ENCODE assay signal across 2 cellular contexts in the genomic region with DNA sequence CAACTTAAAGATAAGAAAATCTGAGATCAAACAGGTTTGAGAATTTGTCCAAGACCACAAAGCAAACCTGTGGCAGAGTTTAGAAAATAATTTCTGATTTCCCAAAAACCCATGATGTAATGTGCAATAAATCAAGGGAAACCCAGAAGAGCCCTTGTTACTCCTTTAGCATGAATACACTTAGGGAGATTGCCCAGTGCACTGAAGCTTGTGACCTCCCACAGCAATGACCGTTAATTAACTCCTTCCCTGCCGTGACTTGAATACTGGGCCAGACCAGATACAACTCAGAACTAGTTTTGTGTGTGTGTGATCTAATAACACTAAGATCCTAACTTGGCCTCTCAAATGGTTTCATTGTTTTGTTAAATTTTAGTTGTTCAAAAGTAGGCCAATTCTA.
TF ChIP-seq lines count a peak whose summit lies in the region.

No MANE protein-coding gene starts in this region.

TF ChIP-seq in HCT116, 20 proteins besides CTCF, POLR2A, EP300 and RAD21:
- TF ChIP-seq SIN3A (IDR thresholded peaks at IDR 0.05; ENCODE audit: low read depth) (no peak), EZH2 (IDR thresholded peaks at IDR 0.05) (no peak), ATF3 (IDR thresholded peaks at IDR 0.05) (no peak), EGR1 (IDR thresholded peaks at IDR 0.05; ENCODE audit: low read depth) (no peak), SP1 (IDR thresholded peaks at IDR 0.05; ENCODE audit: low read depth) (no peak)
- TF ChIP-seq, protein P1, sequence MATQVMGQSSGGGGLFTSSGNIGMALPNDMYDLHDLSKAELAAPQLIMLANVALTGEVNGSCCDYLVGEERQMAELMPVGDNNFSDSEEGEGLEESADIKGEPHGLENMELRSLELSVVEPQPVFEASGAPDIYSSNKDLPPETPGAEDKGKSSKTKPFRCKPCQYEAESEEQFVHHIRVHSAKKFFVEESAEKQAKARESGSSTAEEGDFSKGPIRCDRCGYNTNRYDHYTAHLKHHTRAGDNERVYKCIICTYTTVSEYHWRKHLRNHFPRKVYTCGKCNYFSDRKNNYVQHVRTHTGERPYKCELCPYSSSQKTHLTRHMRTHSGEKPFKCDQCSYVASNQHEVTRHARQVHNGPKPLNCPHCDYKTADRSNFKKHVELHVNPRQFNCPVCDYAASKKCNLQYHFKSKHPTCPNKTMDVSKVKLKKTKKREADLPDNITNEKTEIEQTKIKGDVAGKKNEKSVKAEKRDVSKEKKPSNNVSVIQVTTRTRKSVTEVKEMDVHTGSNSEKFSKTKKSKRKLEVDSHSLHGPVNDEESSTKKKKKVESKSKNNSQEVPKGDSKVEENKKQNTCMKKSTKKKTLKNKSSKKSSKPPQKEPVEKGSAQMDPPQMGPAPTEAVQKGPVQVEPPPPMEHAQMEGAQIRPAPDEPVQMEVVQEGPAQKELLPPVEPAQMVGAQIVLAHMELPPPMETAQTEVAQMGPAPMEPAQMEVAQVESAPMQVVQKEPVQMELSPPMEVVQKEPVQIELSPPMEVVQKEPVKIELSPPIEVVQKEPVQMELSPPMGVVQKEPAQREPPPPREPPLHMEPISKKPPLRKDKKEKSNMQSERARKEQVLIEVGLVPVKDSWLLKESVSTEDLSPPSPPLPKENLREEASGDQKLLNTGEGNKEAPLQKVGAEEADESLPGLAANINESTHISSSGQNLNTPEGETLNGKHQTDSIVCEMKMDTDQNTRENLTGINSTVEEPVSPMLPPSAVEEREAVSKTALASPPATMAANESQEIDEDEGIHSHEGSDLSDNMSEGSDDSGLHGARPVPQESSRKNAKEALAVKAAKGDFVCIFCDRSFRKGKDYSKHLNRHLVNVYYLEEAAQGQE (IDR thresholded peaks at IDR 0.05; ENCODE audit: low read depth), result no peak

TF ChIP-seq in K562, 482 proteins besides CTCF, POLR2A, EP300 and RAD21 (continues in another document):
- TF ChIP-seq KAT7 (CRISPR knock-in tag; IDR thresholded peaks at IDR 0.05; ENCODE audit: borderline replicate concordance), result no peak
- TF ChIP-seq, protein P2, sequence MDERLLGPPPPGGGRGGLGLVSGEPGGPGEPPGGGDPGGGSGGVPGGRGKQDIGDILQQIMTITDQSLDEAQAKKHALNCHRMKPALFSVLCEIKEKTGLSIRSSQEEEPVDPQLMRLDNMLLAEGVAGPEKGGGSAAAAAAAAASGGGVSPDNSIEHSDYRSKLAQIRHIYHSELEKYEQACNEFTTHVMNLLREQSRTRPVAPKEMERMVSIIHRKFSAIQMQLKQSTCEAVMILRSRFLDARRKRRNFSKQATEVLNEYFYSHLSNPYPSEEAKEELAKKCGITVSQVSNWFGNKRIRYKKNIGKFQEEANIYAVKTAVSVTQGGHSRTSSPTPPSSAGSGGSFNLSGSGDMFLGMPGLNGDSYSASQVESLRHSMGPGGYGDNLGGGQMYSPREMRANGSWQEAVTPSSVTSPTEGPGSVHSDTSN (CRISPR knock-in tag; IDR thresholded peaks at IDR 0.05; ENCODE audit: low read depth), result no peak
- TF ChIP-seq, protein P2 (tag; conservative IDR thresholded peaks at IDR 0.05; ENCODE audit: low read depth), result peak; percentile 84
- TF ChIP-seq FOXJ3 (CRISPR knock-in tag; IDR thresholded peaks at IDR 0.05), result no peak
- no peak for TF ChIP-seq ZNF324 (CRISPR knock-in tag; IDR thresholded peaks at IDR 0.05)
- 0 out of 2 replicates have a peak, but pooled peaks have one; percentile 21 for TF ChIP-seq CC2D1A (IDR thresholded peaks at IDR 0.05)
- no peak for TF ChIP-seq SMAD3 (CRISPR knock-in tag; conservative IDR thresholded peaks at IDR 0.05)
- TF ChIP-seq, protein P3, sequence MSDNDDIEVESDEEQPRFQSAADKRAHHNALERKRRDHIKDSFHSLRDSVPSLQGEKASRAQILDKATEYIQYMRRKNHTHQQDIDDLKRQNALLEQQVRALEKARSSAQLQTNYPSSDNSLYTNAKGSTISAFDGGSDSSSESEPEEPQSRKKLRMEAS (CRISPR knock-in tag; IDR thresholded peaks at IDR 0.05), result no peak
- no peak for TF ChIP-seq HES1 (IDR thresholded peaks at IDR 0.05; ENCODE audit: low read depth)
- TF ChIP-seq CEBPB (tag; IDR thresholded peaks at IDR 0.05), result peak; percentile 14; the same call in 1 of the 2 replicates
- 0 out of 2 replicates have a peak, but pooled peaks have one; percentile 19 for TF ChIP-seq L3MBTL2 (IDR thresholded peaks at IDR 0.05)
- no peak for TF ChIP-seq ILK (tag; IDR thresholded peaks at IDR 0.05; ENCODE audit: borderline replicate concordance, low read depth)
- TF ChIP-seq DACH1 (IDR thresholded peaks at IDR 0.05; ENCODE audit: partially characterized antibody), result no peak
- TF ChIP-seq, protein P4, sequence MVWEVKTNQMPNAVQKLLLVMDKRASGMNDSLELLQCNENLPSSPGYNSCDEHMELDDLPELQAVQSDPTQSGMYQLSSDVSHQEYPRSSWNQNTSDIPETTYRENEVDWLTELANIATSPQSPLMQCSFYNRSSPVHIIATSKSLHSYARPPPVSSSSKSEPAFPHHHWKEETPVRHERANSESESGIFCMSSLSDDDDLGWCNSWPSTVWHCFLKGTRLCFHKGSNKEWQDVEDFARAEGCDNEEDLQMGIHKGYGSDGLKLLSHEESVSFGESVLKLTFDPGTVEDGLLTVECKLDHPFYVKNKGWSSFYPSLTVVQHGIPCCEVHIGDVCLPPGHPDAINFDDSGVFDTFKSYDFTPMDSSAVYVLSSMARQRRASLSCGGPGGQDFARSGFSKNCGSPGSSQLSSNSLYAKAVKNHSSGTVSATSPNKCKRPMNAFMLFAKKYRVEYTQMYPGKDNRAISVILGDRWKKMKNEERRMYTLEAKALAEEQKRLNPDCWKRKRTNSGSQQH (CRISPR knock-in tag; IDR thresholded peaks at IDR 0.05), result no peak
- TF ChIP-seq NBN (IDR thresholded peaks at IDR 0.05; ENCODE audit: low read depth), result no peak
- TF ChIP-seq ATF7 (IDR thresholded peaks at IDR 0.05), result peak; percentile 72
- TF ChIP-seq ZNF184 (CRISPR knock-in tag; IDR thresholded peaks at IDR 0.05), result no peak
- TF ChIP-seq HNRNPLL (IDR thresholded peaks at IDR 0.05; ENCODE audit: low read depth, low read length, poor library complexity, severe bottlenecking), result peak; percentile 23
- no peak for TF ChIP-seq ZHX1 (conservative IDR thresholded peaks at IDR 0.05; ENCODE audit: low read length)
- TF ChIP-seq, protein P5, sequence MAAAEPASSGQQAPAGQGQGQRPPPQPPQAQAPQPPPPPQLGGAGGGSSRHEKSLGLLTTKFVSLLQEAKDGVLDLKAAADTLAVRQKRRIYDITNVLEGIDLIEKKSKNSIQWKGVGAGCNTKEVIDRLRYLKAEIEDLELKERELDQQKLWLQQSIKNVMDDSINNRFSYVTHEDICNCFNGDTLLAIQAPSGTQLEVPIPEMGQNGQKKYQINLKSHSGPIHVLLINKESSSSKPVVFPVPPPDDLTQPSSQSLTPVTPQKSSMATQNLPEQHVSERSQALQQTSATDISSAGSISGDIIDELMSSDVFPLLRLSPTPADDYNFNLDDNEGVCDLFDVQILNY (CRISPR knock-in tag; IDR thresholded peaks at IDR 0.05), result no peak
- TF ChIP-seq, protein P6, sequence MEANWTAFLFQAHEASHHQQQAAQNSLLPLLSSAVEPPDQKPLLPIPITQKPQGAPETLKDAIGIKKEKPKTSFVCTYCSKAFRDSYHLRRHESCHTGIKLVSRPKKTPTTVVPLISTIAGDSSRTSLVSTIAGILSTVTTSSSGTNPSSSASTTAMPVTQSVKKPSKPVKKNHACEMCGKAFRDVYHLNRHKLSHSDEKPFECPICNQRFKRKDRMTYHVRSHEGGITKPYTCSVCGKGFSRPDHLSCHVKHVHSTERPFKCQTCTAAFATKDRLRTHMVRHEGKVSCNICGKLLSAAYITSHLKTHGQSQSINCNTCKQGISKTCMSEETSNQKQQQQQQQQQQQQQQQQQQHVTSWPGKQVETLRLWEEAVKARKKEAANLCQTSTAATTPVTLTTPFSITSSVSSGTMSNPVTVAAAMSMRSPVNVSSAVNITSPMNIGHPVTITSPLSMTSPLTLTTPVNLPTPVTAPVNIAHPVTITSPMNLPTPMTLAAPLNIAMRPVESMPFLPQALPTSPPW (CRISPR knock-in tag; IDR thresholded peaks at IDR 0.05), result no peak
- no peak for TF ChIP-seq JUN (IDR thresholded peaks at IDR 0.05; ENCODE audit: borderline replicate concordance, low read depth, low read length)
- TF ChIP-seq JUN (CRISPR knock-in tag; IDR thresholded peaks at IDR 0.05; ENCODE audit: borderline replicate concordance), result no peak
- no peak for TF ChIP-seq BDP1 (IDR thresholded peaks at IDR 0.05; ENCODE audit: insufficient read depth, insufficient read length)
- TF ChIP-seq HMG20B (CRISPR knock-in tag; IDR thresholded peaks at IDR 0.05), result no peak
- no peak for TF ChIP-seq SIN3A (IDR thresholded peaks at IDR 0.05; ENCODE audit: borderline replicate concordance in 2 of 2, control insufficient read depth in 1 of 2, low read depth in 2 of 2, low read length in 2 of 2)
- TF ChIP-seq RBM15 (IDR thresholded peaks at IDR 0.05; ENCODE audit: insufficient read depth, low read length), result no peak
- no peak for TF ChIP-seq ZNF444 (CRISPR knock-in tag; IDR thresholded peaks at IDR 0.05)
- no peak for TF ChIP-seq HDAC3 (IDR thresholded peaks at IDR 0.05; ENCODE audit: borderline replicate concordance, partially characterized antibody)
- no peak for TF ChIP-seq ZNF592 (IDR thresholded peaks at IDR 0.05)
- no peak for TF ChIP-seq CXXC5 (CRISPR knock-in tag; IDR thresholded peaks at IDR 0.05)
- no peak for TF ChIP-seq RBM14 (IDR thresholded peaks at IDR 0.05; ENCODE audit: borderline replicate concordance, insufficient read depth, low read depth, low read length)
- no peak for TF ChIP-seq ETV5 (CRISPR knock-in tag; IDR thresholded peaks at IDR 0.05; ENCODE audit: low read depth)
- TF ChIP-seq, protein P7, sequence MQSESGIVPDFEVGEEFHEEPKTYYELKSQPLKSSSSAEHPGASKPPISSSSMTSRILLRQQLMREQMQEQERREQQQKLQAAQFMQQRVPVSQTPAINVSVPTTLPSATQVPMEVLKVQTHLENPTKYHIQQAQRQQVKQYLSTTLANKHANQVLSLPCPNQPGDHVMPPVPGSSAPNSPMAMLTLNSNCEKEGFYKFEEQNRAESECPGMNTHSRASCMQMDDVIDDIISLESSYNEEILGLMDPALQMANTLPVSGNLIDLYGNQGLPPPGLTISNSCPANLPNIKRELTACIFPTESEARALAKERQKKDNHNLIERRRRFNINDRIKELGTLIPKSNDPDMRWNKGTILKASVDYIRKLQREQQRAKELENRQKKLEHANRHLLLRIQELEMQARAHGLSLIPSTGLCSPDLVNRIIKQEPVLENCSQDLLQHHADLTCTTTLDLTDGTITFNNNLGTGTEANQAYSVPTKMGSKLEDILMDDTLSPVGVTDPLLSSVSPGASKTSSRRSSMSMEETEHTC (IDR thresholded peaks at IDR 0.05), result 0 out of 2 replicates have a peak, but pooled peaks have one; percentile 27
- TF ChIP-seq CHD4 (IDR thresholded peaks at IDR 0.05; ENCODE audit: insufficient read depth, insufficient replicate concordance, low read depth, low read length, poor library complexity, severe bottlenecking), result no peak
- peak; percentile 85 for TF ChIP-seq MEIS2 (IDR thresholded peaks at IDR 0.05; ENCODE audit: partially characterized antibody)
